8 cellular contexts compared by ENCODE assay signal in the genomic region with DNA sequence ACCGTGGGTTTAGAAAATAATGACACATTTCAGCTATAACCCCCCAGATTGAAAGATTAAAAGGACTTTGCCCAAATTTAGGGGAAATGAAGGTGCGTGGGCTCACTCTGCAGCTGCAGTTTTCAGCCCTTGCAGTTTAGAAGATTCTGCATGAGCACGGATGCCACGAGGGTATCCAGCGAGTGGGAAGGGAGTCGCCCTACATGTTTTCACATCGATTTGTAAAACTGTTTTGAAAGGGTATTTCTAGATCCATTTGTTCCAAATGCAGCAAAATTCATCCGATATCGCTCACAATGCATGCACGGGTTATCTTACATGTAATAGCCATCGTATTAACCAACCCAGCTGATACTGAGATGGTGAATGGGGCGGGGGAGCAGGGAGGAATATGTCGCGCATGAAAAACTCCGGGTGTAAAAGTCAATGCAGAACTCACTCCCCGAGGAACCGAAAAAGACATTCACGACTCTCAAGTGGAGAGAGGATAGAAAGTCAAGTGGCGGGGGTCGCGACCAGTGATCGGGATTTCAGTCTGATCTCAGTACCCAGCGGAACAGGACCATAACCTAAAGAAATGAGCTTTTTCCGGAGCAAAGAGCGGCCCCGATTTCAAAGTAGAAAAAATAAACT. TPM values are rescaled to one million over a fixed set of nuclear protein-coding genes. Genes with fewer than 3 reads are reported as not detected.
A peak's percentile ranks its signal among the peaks of the same experiment; 100 is the strongest.
DNase-seq lines count a peak whose midpoint lies in the region; ATAC-seq, FAIRE-seq and TF ChIP-seq lines count a peak whose summit lies in the region.

No MANE protein-coding gene starts in this region.

- no peak for ATAC-seq in upper lobe of right lung
- no peak for ATAC-seq in GM19467 (IDR thresholded peaks at IDR 0.05; ENCODE audit: unreplicated experiment)
- no peak for ATAC-seq in HG03159 (IDR thresholded peaks at IDR 0.05; ENCODE audit: unreplicated experiment)

- H3K36me3 ChIP-seq in breast epithelium (no peaks in the 10 kb centered on the region), upper lobe of right lung (no peaks in the 10 kb centered on the region)

- H3K9me3 ChIP-seq in breast epithelium (no peaks in the 10 kb centered on the region), mononuclear cell (ENCODE audit: low read depth, low read length) (no peaks in the 10 kb centered on the region), upper lobe of right lung (no peaks in the 10 kb centered on the region)

- peak overlapping the region; percentile 85 to 94 for H3K27ac ChIP-seq in breast epithelium
- H3K27ac ChIP-seq in upper lobe of right lung = peak overlapping the region; percentile 78

- no peak for TF ChIP-seq POLR2A in breast epithelium (IDR thresholded peaks at IDR 0.05)

- H3K4me1 ChIP-seq in breast epithelium (no peaks in the 10 kb centered on the region), mononuclear cell (ENCODE audit: insufficient read depth, low read length) (peaks cover 46% of the 10 kb centered on the region), upper lobe of right lung (peaks cover 32% of the 10 kb centered on the region)

- H3K27me3 ChIP-seq in breast epithelium (peaks cover 0 to 32% of the 10 kb centered on the region in 2 donors), mononuclear cell (ENCODE audit: insufficient read depth, low read length) (peaks cover 38% of the 10 kb centered on the region), upper lobe of right lung (peaks cover 27% of the 10 kb centered on the region)

- no peak for FAIRE-seq in D721Med (lab: Jason Lieb, UNC)

- intact Hi-C loops in breast epithelium (cut with DNase I; ENCODE audit: low total_unique reads) (no loop called here), upper lobe of right lung (cut with DNase I) (no loop called here)

- H3K4me3 ChIP-seq in breast epithelium (peak overlapping the region; percentile 62 to 83 (median 78)), mononuclear cell (ENCODE audit: low read length) (peak overlapping the region; percentile 56), upper lobe of right lung (peak overlapping the region; percentile 77)

- DNase-seq in ELF-1 (ENCODE audit: low read depth, low spot score) = peak; percentile 24
- peak; percentile 66 for DNase-seq in OCI-M1 (lab: John Stamatoyannopoulos, UW)
- no peak for DNase-seq in breast epithelium (ENCODE audit: low spot score in 2 of 2)
- DNase-seq in upper lobe of right lung = no peak
- no peak for DNase-seq in D721Med (ENCODE audit: insufficient read length, low spot score)

- TF ChIP-seq CTCF in breast epithelium (IDR thresholded peaks at IDR 0.05) (no peak), upper lobe of right lung (IDR thresholded peaks at IDR 0.05) (no peak), D721Med (IDR thresholded peaks at IDR 0.05; ENCODE audit: insufficient read depth, missing control alignments) (no peak)

RNA-seq across cellular contexts. Expression of a gene that starts 4.9 kb away (rescaled TPM):
- 10 to 100 TPM; 43.3 to 72.8 (median 53.7) TPM for total RNA-seq in breast epithelium
- 60.7 TPM for total RNA-seq in mononuclear cell
- total RNA-seq in upper lobe of right lung = 94.2 TPM

RNA-seq across cellular contexts. Expression of a gene that starts 52.3 kb away (rescaled TPM):
- total RNA-seq in breast epithelium (1 to 10 TPM; 2.9 to 7.5 (median 6.9) TPM), mononuclear cell (9.8 TPM), upper lobe of right lung (20.0 TPM)

Comparison
In these comparisons a context has a peak if more than half of its experiments do, and no peak if none do; other contexts are left out.
1. DNase-seq: peak in ELF-1 (single experiment) and OCI-M1 (single experiment); none in breast epithelium (0 of 2), upper lobe of right lung (single experiment) and D721Med (single experiment).
2. Peak in every context shown above with its lines, with median percentiles within 50 percentile points of each other: H3K4me3 ChIP-seq.